ENCODE assay signal across 29 cellular contexts in the genomic region with DNA sequence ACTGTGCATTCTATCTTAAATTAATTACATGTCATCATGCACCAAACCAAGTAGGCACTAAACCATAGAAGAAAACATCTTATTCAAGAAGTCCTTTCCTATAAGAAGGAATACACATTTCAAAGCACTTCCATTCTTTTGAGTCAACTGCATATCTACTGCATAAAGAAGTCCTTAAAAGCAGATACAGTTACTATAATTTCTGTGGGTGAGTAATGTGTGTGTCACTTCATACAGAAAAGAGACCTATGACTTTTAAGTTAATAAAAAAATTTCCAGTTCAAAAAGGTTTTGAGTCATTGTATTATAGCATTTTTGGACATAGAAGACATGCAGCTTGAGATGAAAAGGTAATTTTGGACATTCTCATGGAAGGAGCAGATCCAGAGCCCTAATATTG.
DNase-seq lines count a peak whose midpoint lies in the region; FAIRE-seq and TF ChIP-seq lines count a peak whose summit lies in the region.
"Had no signal": no experiment of that assay in that cellular context is flagged by ENCODE, and none has a peak within 500 bp of the region (broad histone marks: within the 10 kb centered on the region; RNA-seq: fewer than 3 reads in every experiment).

No MANE protein-coding gene starts in this region.

- no peak for TF ChIP-seq POLR2A in transverse colon (IDR thresholded peaks at IDR 0.05)

- H3K4me1 ChIP-seq in transverse colon (no peaks in the 10 kb centered on the region), kidney (ENCODE audit: control insufficient read depth in 1 of 2, insufficient read depth in 1 of 2, low read depth in 1 of 2, low read length in 2 of 2) (no peaks in the 10 kb centered on the region)
- H3K4me1 ChIP-seq: tibial nerve had no signal

- no peaks in the 10 kb centered on the region for H3K9me3 ChIP-seq in transverse colon
- no peaks in the 10 kb centered on the region for H3K9me3 ChIP-seq in kidney (ENCODE audit: control insufficient read depth in 1 of 2, low read length in 2 of 2)
- H3K9me3 ChIP-seq: mucosa of descending colon, tibial nerve had no signal

- no peak overlapping the region for H3K9ac ChIP-seq in kidney (ENCODE audit: low read length in 2 of 2)

- no peak for TF ChIP-seq EP300 in transverse colon (IDR thresholded peaks at IDR 0.05; ENCODE audit: low read depth)

- no peak for TF ChIP-seq CTCF in epithelial cell of esophagus (IDR thresholded peaks at IDR 0.05; ENCODE audit: insufficient read depth, low read depth, low read length, missing control alignments)
- TF ChIP-seq CTCF in transverse colon (IDR thresholded peaks at IDR 0.05) = no peak
- TF ChIP-seq CTCF in kidney (IDR thresholded peaks at IDR 0.05; ENCODE audit: borderline replicate concordance, extremely low read depth, insufficient read depth) = no peak

- FAIRE-seq in kidney (lab: Jason Lieb, UNC) = no peak
- FAIRE-seq: colon had no signal

- H3K36me3 ChIP-seq in transverse colon = no peaks in the 10 kb centered on the region
- no peaks in the 10 kb centered on the region for H3K36me3 ChIP-seq in kidney (ENCODE audit: control insufficient read depth in 1 of 2, insufficient read depth in 2 of 2, low read length in 2 of 2)
- H3K36me3 ChIP-seq: tibial nerve had no signal

- intact Hi-C loops in transverse colon (cut with DNase I; ENCODE audit: low total_unique reads) (no loop called here), kidney (cut with DNase I) (no loop called here)

- DNase-seq in EH (ENCODE audit: low read depth) (peak; percentile 53), NCI-H226 (peak; percentile 8), epithelial cell of esophagus (ENCODE audit: low read depth) (peak; percentile 53), kidney tubule cell (ENCODE audit: low spot score) (peak; percentile 12), NCI-H2227 (lab: John Stamatoyannopoulos, UW; ENCODE audit: unreplicated experiment) (no peak), transverse colon (no peak), kidney (no peak), D341Med (ENCODE audit: low spot score) (no peak)
- DNase-seq: activated CD4-positive, alpha-beta memory T cell treated with anti-CD3 and anti-CD28 coated beads for 36 hours; activated CD4-positive, CD25-positive, alpha-beta regulatory T cell treated with anti-CD3 and anti-CD28 coated beads, Interleukin-2, amount 50 U/mL, for 72 hours; activated CD8-positive, alpha-beta memory T cell treated with anti-CD3 and anti-CD28 coated beads, Interleukin-2, amount 50 U/mL, for 4 hours; activated naive CD4-positive, alpha-beta T cell treated with anti-CD3 and anti-CD28 coated beads, Interleukin-2, amount 10 ng/mL, durations not matched to agents 7 days and 5 days; amygdala; C1 segment of cervical spinal cord; DND-41; effector memory CD8-positive, alpha-beta T cell; kidney glomerular epithelial cell; mucosa of descending colon; NCI-H1105; NCI-H1930; NCI-H2227 treated with DMSO at 0.1 percent for 48 hours; NCI-H774; retina; RPMI8226; stimulated activated CD4-positive, alpha-beta T cell treated with anti-CD3 and anti-CD28 coated beads, Interleukin-1b, Interleukin-23, amount 100 ng/mL, for 48 hours had no signal

- no peak overlapping the region for H3K27ac ChIP-seq in transverse colon
- no peak overlapping the region for H3K27ac ChIP-seq in kidney (ENCODE audit: low read depth in 2 of 2, low read length in 2 of 2)
- H3K27ac ChIP-seq: tibial nerve had no signal

- H3K4me3 ChIP-seq in epithelial cell of esophagus (ENCODE audit: low read length) (no peak overlapping the region), transverse colon (no peak overlapping the region), kidney (ENCODE audit: low read length in 2 of 2) (no peak overlapping the region)
- H3K4me3 ChIP-seq: lung, mucosa of descending colon, smooth muscle cell, tibial nerve had no signal

- in situ Hi-C loops in transverse colon (cut with MboI; ENCODE audit: low pct_ligation_motif_present in 1 of 4, low pct_unique_long_range_greater_than_20kb in 1 of 4, low sequenced_read_pairs in 3 of 4) = no loop called here

- no peaks in the 10 kb centered on the region for H3K27me3 ChIP-seq in transverse colon
- H3K27me3 ChIP-seq: tibial nerve had no signal

Comparison
In these comparisons a context has a peak if more than half of its experiments do, and no peak if none do; other contexts are left out.
1. DNase-seq: peak in EH (single experiment), NCI-H226 (single experiment), epithelial cell of esophagus (single experiment) and kidney tubule cell (single experiment); none in NCI-H2227 (single experiment), transverse colon (single experiment), kidney (single experiment) and D341Med (single experiment).